8 cellular contexts compared by ENCODE assay signal in the genomic region with DNA sequence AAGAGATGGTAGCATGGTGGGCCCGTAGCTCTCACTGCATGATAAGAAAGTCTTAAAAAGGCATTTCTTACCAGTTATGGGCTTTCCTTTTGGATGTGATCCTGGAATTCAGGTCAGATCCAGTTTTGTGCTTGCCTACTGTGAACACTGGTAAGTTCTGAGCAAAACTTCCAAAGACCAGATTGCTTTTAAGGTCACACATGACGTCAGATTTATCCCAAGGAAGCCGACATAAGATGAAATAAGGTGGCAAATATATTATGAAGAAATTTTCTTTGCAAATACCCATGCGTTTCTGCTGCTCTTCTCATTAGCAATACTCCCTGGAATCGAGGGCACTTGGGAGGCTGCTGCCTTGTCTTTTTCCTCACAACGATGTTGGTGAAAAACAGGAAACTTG.
"Had no signal": no experiment of that assay in that cellular context is flagged by ENCODE, and none has a peak within 500 bp of the region (broad histone marks: within the 10 kb centered on the region; RNA-seq: fewer than 3 reads in every experiment).

No MANE protein-coding gene starts in this region.

- H3K4me3 ChIP-seq: GM12878 had no signal

- DNase-seq: GDM1, GF-D8 had no signal

- FAIRE-seq: G401.6, GM12878, GM12891, GM12892, GM18507, GM19239 had no signal

- ATAC-seq: GM12878 had no signal
